9 cellular contexts compared by ENCODE assay signal in genomic region chr20:1876975-1877603, GRCh38. TPM values are rescaled to one million over a fixed set of nuclear protein-coding genes. Genes with fewer than 3 reads are reported as not detected.
DNase-seq lines count a peak whose midpoint lies in the region; ATAC-seq, FAIRE-seq and TF ChIP-seq lines count a peak whose summit lies in the region.
"Had no signal": no experiment of that assay in that cellular context is flagged by ENCODE, and none has a peak within 500 bp of the region (broad histone marks: within the 10 kb centered on the region; RNA-seq: fewer than 3 reads in every experiment).

No MANE protein-coding gene starts in this region.

- no peaks in the 10 kb centered on the region for H3K9me3 Mint-ChIP-seq in CD8-positive, alpha-beta T cell
- no peaks in the 10 kb centered on the region for H3K9me3 Mint-ChIP-seq in activated B cell treated with CpG ODN at 0.5 μM for 24 hours
- no peaks in the 10 kb centered on the region for H3K9me3 Mint-ChIP-seq in activated CD4-positive, alpha-beta memory T cell treated with anti-CD3 and anti-CD28 coated beads for 36 hours
- peaks cover 4% of the 10 kb centered on the region for H3K9me3 Mint-ChIP-seq in mesothelial cell of epicardium

- FAIRE-seq in GM18507 (lab: Jason Lieb, UNC), result peak; percentile 65

- no peaks in the 10 kb centered on the region for H3K9me3 ChIP-seq in CD8-positive, alpha-beta T cell (ENCODE audit: low read length)

- H3K4me1 Mint-ChIP-seq in CD8-positive, alpha-beta T cell (ENCODE audit: low read depth), result no peaks in the 10 kb centered on the region
- peaks cover 28% of the 10 kb centered on the region for H3K4me1 Mint-ChIP-seq in activated B cell treated with CpG ODN at 0.5 μM for 24 hours
- H3K4me1 Mint-ChIP-seq in activated CD4-positive, alpha-beta memory T cell treated with anti-CD3 and anti-CD28 coated beads for 36 hours (ENCODE audit: low read depth), result no peaks in the 10 kb centered on the region
- no peaks in the 10 kb centered on the region for H3K4me1 Mint-ChIP-seq in mesothelial cell of epicardium

- no peak for TF ChIP-seq CTCF in CD8-positive, alpha-beta T cell (IDR thresholded peaks at IDR 0.05)
- TF ChIP-seq CTCF in activated B cell treated with CpG ODN at 0.5 μM for 24 hours (IDR thresholded peaks at IDR 0.05) (no peak), mesothelial cell of epicardium (IDR thresholded peaks at IDR 0.05; ENCODE audit: unreplicated experiment) (no peak)

- CTCF ChIA-PET in CD8-positive, alpha-beta T cell (lab: Charles Lee), result no interaction called here
- CTCF ChIA-PET in activated B cell treated with CpG ODN at 0.5 μM for 24 hours (lab: Charles Lee), result no interaction called here
- CTCF ChIA-PET in activated CD4-positive, alpha-beta memory T cell treated with anti-CD3 and anti-CD28 coated beads for 36 hours (lab: Charles Lee), result no interaction called here

- H3K27ac Mint-ChIP-seq in CD8-positive, alpha-beta T cell, result no peak overlapping the region
- H3K27ac Mint-ChIP-seq in activated B cell treated with CpG ODN at 0.5 μM for 24 hours (peak overlapping the region; percentile 5), mesothelial cell of epicardium (no peak overlapping the region)
- H3K27ac Mint-ChIP-seq in activated CD4-positive, alpha-beta memory T cell treated with anti-CD3 and anti-CD28 coated beads for 36 hours, result no peak overlapping the region

- H3K4me3 Mint-ChIP-seq in CD8-positive, alpha-beta T cell, result no peak overlapping the region
- H3K4me3 Mint-ChIP-seq in activated B cell treated with CpG ODN at 0.5 μM for 24 hours (no peak overlapping the region), mesothelial cell of epicardium (no peak overlapping the region)
- no peak overlapping the region for H3K4me3 Mint-ChIP-seq in activated CD4-positive, alpha-beta memory T cell treated with anti-CD3 and anti-CD28 coated beads for 36 hours

- H3K27ac ChIP-seq in CD8-positive, alpha-beta T cell (ENCODE audit: low read depth, low read length), result no peak overlapping the region

- H3K27me3 Mint-ChIP-seq in CD8-positive, alpha-beta T cell (ENCODE audit: low read depth), result peaks cover 4% of the 10 kb centered on the region
- H3K27me3 Mint-ChIP-seq in activated B cell treated with CpG ODN at 0.5 μM for 24 hours (no peaks in the 10 kb centered on the region), mesothelial cell of epicardium (ENCODE audit: low read depth) (peaks cover 8% of the 10 kb centered on the region)
- H3K27me3 Mint-ChIP-seq in activated CD4-positive, alpha-beta memory T cell treated with anti-CD3 and anti-CD28 coated beads for 36 hours, result peaks cover 1% of the 10 kb centered on the region

- no peak for DNase-seq in CD8-positive, alpha-beta T cell
- DNase-seq in GM18507 (ENCODE audit: extremely low spot score, insufficient read length, low read depth) (no peak), activated B cell treated with CpG ODN at 0.5 μM for 24 hours (no peak), hepatic stellate cell (ENCODE audit: low spot score) (peak; percentile 85), NCI-H187 (lab: John Stamatoyannopoulos, UW) (no peak), mesothelial cell of epicardium (ENCODE audit: low spot score in 2 of 2, unreplicated experiment in 2 of 2) (no peak)
- no peak for DNase-seq in activated CD4-positive, alpha-beta memory T cell treated with anti-CD3 and anti-CD28 coated beads for 36 hours
- DNase-seq: left cardiac atrium had no signal

- peak; percentile 17 for ATAC-seq in CD8-positive, alpha-beta T cell
- ATAC-seq in activated B cell treated with CpG ODN at 0.5 μM for 24 hours (ENCODE audit: low read depth) (no peak), GM18858 (IDR thresholded peaks at IDR 0.05; ENCODE audit: unreplicated experiment) (no peak)
- ATAC-seq: left cardiac atrium had no signal

- no peaks in the 10 kb centered on the region for H3K27me3 ChIP-seq in CD8-positive, alpha-beta T cell (ENCODE audit: insufficient read depth, low read length)

- H3K4me1 ChIP-seq in CD8-positive, alpha-beta T cell (ENCODE audit: insufficient read depth, low read length), result no peaks in the 10 kb centered on the region

- H3K36me3 ChIP-seq in CD8-positive, alpha-beta T cell (ENCODE audit: insufficient read depth, low read length), result no peaks in the 10 kb centered on the region

- POLR2A ChIA-PET in CD8-positive, alpha-beta T cell (lab: Charles Lee), result no interaction called here
- POLR2A ChIA-PET in activated B cell treated with CpG ODN at 0.5 μM for 24 hours (lab: Charles Lee), result no interaction called here
- POLR2A ChIA-PET in activated CD4-positive, alpha-beta memory T cell treated with anti-CD3 and anti-CD28 coated beads for 36 hours (lab: Charles Lee), result no interaction called here

- intact Hi-C loops in CD8-positive, alpha-beta T cell (cut with DNase I, micrococcal nuclease), result no loop called here
- intact Hi-C loops in activated B cell treated with CpG ODN at 0.5 μM for 24 hours (cut with micrococcal nuclease), result loop anchor here (10.0 kb wide), 1 partner anchor 428 kb away; no protein-coding TSS in a partner anchor
- intact Hi-C loops in activated CD4-positive, alpha-beta memory T cell treated with anti-CD3 and anti-CD28 coated beads for 36 hours (cut with micrococcal nuclease), result no loop called here

- no peak overlapping the region for H3K4me3 ChIP-seq in CD8-positive, alpha-beta T cell (ENCODE audit: low read depth, low read length)

- no peaks in the 10 kb centered on the region for H3K36me3 Mint-ChIP-seq in CD8-positive, alpha-beta T cell
- H3K36me3 Mint-ChIP-seq in activated B cell treated with CpG ODN at 0.5 μM for 24 hours (ENCODE audit: low read depth) (no peaks in the 10 kb centered on the region), mesothelial cell of epicardium (no peaks in the 10 kb centered on the region)
- H3K36me3 Mint-ChIP-seq in activated CD4-positive, alpha-beta memory T cell treated with anti-CD3 and anti-CD28 coated beads for 36 hours, result no peaks in the 10 kb centered on the region

RNA-seq across cellular contexts. Expression of gene SIRPA, which starts 18.1 kb away (rescaled TPM):
- total RNA-seq in CD8-positive, alpha-beta T cell, result not detected
- total RNA-seq in activated B cell treated with CpG ODN at 0.5 μM for 24 hours, result 10.1 and 10.2 TPM in 2 replicates
- total RNA-seq in activated CD4-positive, alpha-beta memory T cell treated with anti-CD3 and anti-CD28 coated beads for 36 hours, result not detected
- total RNA-seq in mesothelial cell of epicardium, result 6.1 to 6.8 TPM (median 6.4 TPM) in 3 replicates
